In the genomic region with DNA sequence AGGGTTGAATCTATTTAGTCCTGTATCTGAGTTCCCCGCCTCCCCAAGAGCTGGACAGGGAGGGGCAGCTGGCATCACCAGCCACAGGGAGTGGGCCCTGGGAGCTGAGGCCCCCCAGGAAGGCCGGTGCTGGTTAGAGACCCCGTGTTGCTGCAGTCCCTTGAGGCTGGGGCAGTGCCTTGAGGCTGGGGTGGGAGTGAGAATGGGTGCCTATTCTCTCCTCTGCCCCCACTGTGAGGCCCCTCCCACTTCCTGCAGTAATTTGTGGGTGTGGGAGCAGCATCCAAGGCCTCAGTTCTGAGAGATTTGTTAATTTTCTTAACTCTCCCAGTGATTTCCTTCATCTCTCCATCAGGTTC, we compare ENCODE assay signal across 1 cellular context.
TF ChIP-seq lines count a peak whose summit lies in the region.

No MANE protein-coding gene starts in this region.

TF ChIP-seq in endothelial cell of umbilical vein, 7 proteins besides CTCF, POLR2A, EP300 and RAD21:
- TF ChIP-seq MAX (IDR thresholded peaks at IDR 0.05; ENCODE audit: insufficient read depth, insufficient read length) (no peak), FOS (IDR thresholded peaks at IDR 0.05; ENCODE audit: borderline replicate concordance, insufficient read depth, low read length) (no peak), JUN (IDR thresholded peaks at IDR 0.05; ENCODE audit: borderline replicate concordance, insufficient read depth, insufficient read length, low read depth) (no peak), MYC (IDR thresholded peaks at IDR 0.05; ENCODE audit: low read depth, low read length) (no peak), EZH2 (IDR thresholded peaks at IDR 0.05; ENCODE audit: borderline replicate concordance, low read depth, low read length, severe bottlenecking) (no peak), POLR2AphosphoS5 (IDR thresholded peaks at IDR 0.05; ENCODE audit: insufficient read depth, low read depth, low read length) (no peak), GATA2 (IDR thresholded peaks at IDR 0.05; ENCODE audit: insufficient read depth, insufficient read length, low read depth, low read length) (no peak)
TF ChIP-seq in endothelial cell of umbilical vein: peak in this region for 0.
